8 cellular contexts compared by ENCODE assay signal in the genomic region with DNA sequence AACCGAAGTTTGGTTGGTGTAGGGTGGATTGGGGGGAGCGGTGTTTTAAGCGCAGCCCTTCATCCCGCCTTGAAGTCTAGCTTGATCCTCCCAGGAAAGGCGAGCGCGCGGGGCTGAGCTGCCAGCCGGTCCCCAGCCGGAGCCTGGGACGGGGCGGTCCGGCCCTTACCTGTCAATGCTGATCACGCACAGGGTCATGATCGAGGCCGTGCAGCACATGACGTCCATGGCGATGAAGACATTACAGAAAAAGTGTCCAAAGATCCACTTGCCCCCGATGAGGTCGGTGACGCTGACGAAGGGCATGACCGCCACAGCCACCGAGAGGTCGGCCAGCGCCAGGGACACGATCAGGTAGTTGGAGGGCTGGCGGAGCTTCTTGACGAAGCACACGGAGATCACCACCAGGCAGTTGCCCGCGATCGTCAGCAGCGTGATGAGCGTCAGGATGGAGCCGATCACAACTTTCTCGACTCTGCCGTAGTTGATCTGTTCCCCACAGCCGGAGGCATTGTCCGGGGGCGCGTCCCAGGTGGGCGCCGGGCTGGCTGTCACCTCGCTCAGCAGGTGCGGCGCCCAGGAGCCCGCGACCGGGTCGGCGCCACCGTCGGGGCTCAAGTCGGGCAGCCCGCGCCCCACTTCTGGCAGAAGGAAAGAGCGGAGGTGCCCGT. TPM values are rescaled to one million over a fixed set of nuclear protein-coding genes. Genes with fewer than 3 reads are reported as not detected.
DNase-seq lines count a peak whose midpoint lies in the region; ATAC-seq, FAIRE-seq and TF ChIP-seq lines count a peak whose summit lies in the region.

No MANE protein-coding gene starts in this region.

- no peak overlapping the region for H2AFZ ChIP-seq in Loucy (ENCODE audit: low read length)

- H3K79me2 ChIP-seq in Loucy (ENCODE audit: insufficient read depth, low read length), result no peaks in the 10 kb centered on the region

- FAIRE-seq in HTR-8/SVneo (lab: Jason Lieb, UNC), result no peak

- no peak overlapping the region for H3K9ac ChIP-seq in Loucy (ENCODE audit: low read depth, low read length, poor library complexity, severe bottlenecking)

- ATAC-seq in GM19328 (IDR thresholded peaks at IDR 0.05; ENCODE audit: unreplicated experiment) (peak; percentile 7), mucosa of descending colon (peak; percentile 11), HG02759 (IDR thresholded peaks at IDR 0.05; ENCODE audit: unreplicated experiment) (no peak)

- H3K27me3 ChIP-seq in Loucy (ENCODE audit: insufficient read depth, low read length, poor library complexity, severe bottlenecking), result peaks cover 19% of the 10 kb centered on the region

- no peaks in the 10 kb centered on the region for H3K4me1 ChIP-seq in Loucy (ENCODE audit: insufficient read depth, low read length, poor library complexity, severe bottlenecking)
- H3K4me1 ChIP-seq in mucosa of descending colon (ENCODE audit: low read depth), result peaks cover 7% of the 10 kb centered on the region

- H3K4me2 ChIP-seq in Loucy (ENCODE audit: low read depth, low read length, poor library complexity, severe bottlenecking), result peak overlapping the region; percentile 65

- H3K9me2 ChIP-seq in Loucy (replicated peaks; ENCODE audit: low read depth, low read length), result no peaks in the 10 kb centered on the region

- peak; percentile 14 for DNase-seq in central memory CD4-positive, alpha-beta T cell
- DNase-seq in mucosa of descending colon, result peak in 1 of 3 donors; percentile 26
- no peak for DNase-seq in dedifferentiated amniotic fluid mesenchymal stem cell (ENCODE audit: extremely low spot score)
- no peak for DNase-seq in HTR-8/SVneo (ENCODE audit: insufficient read length, low spot score)
- no peak for DNase-seq in C1 segment of cervical spinal cord (lab: John Stamatoyannopoulos, UW)

- no peaks in the 10 kb centered on the region for H3F3A ChIP-seq in Loucy (ENCODE audit: low read depth)

- no peaks in the 10 kb centered on the region for H3K36me3 ChIP-seq in Loucy (ENCODE audit: insufficient read depth, low read length)
- H3K36me3 ChIP-seq in mucosa of descending colon (ENCODE audit: low read depth), result no peaks in the 10 kb centered on the region

- H4K20me1 ChIP-seq in Loucy (ENCODE audit: insufficient read depth, low read length, poor library complexity, severe bottlenecking), result no peaks in the 10 kb centered on the region

- H3K9me3 ChIP-seq in Loucy (ENCODE audit: insufficient read depth, low read depth, low read length) (no peaks in the 10 kb centered on the region), mucosa of descending colon (no peaks in the 10 kb centered on the region)

- TF ChIP-seq CTCF in Loucy (conservative IDR thresholded peaks at IDR 0.05; ENCODE audit: low read length) (no peak), mucosa of descending colon (IDR thresholded peaks at IDR 0.05) (no peak)

- intact Hi-C loops in mucosa of descending colon (cut with DNase I, micrococcal nuclease), result no loop called here

- H3K4me3 ChIP-seq in Loucy (ENCODE audit: low read length, poor library complexity, severe bottlenecking) (peak overlapping the region; percentile 62), mucosa of descending colon (no peak overlapping the region)

RNA-seq across cellular contexts. Expression of a gene that starts 0.7 kb away (rescaled TPM):
- under 1 TPM; 0.24 to 0.51 (median 0.46) TPM for total RNA-seq in mucosa of descending colon

RNA-seq across cellular contexts. Expression of a gene that starts 14.7 kb away (rescaled TPM):
- total RNA-seq in mucosa of descending colon, result 10 to 100 TPM; 20.6 to 25.1 (median 24.3) TPM
